Comparison of ENCODE assay signal across 10 cellular contexts in genomic region chr4:39732728-39733127, GRCh38. TPM values are rescaled to one million over a fixed set of nuclear protein-coding genes. Genes with fewer than 3 reads are reported as not detected.
A peak's percentile ranks its signal among the peaks of the same experiment; 100 is the strongest.
DNase-seq lines count a peak whose midpoint lies in the region; ATAC-seq and TF ChIP-seq lines count a peak whose summit lies in the region.
"Had no signal": no experiment of that assay in that cellular context is flagged by ENCODE, and none has a peak within 500 bp of the region (broad histone marks: within the 10 kb centered on the region; RNA-seq: fewer than 3 reads in every experiment).

No MANE protein-coding gene starts in this region.

- H3K9me3 Mint-ChIP-seq in effector memory CD8-positive, alpha-beta T cell: no peaks in the 10 kb centered on the region
- no peaks in the 10 kb centered on the region for H3K9me3 Mint-ChIP-seq in natural killer cell
- H3K9me3 Mint-ChIP-seq: activated T-helper 1 cell treated with anti-CD3 and anti-CD28 coated beads, Interleukin-12 subunit alpha, Interleukin-12 subunit beta, Interleukin-2, Interleukin-4 antibody, amounts not matched to agents 30 ng/mL and 10 ng/mL and 1 ng/mL, durations not matched to agents 14 hours and 24 hours and 36 hours; T-helper 1 cell treated with Interleukin-12 subunit alpha and Interleukin-12 subunit beta and Interleukin-4 antibody, amounts not matched to agents 30 μg/mL and 1 μg/mL, for 36 hours had no signal

- H3K4me1 Mint-ChIP-seq in effector memory CD8-positive, alpha-beta T cell (ENCODE audit: low read depth in 2 of 2): peaks cover 16 to 33% of the 10 kb centered on the region in 2 donors
- peaks cover 25 to 27% of the 10 kb centered on the region in 2 donors for H3K4me1 Mint-ChIP-seq in natural killer cell

- no peaks in the 10 kb centered on the region for H3K27me3 ChIP-seq in gastrocnemius medialis

- peaks cover 17 to 27% of the 10 kb centered on the region in 2 donors for H3K4me1 ChIP-seq in gastrocnemius medialis

- H3K4me3 ChIP-seq in GM12865 (ENCODE audit: low read depth, low read length) (no peak overlapping the region), gastrocnemius medialis (no peak overlapping the region)

- no peaks in the 10 kb centered on the region for H3K9me3 ChIP-seq in gastrocnemius medialis

- H3K27ac Mint-ChIP-seq in effector memory CD8-positive, alpha-beta T cell: peak overlapping the region; percentile 7 to 73
- H3K27ac Mint-ChIP-seq in natural killer cell: no peak overlapping the region
- H3K27ac Mint-ChIP-seq: activated T-helper 1 cell treated with anti-CD3 and anti-CD28 coated beads, Interleukin-12 subunit alpha, Interleukin-12 subunit beta, Interleukin-2, Interleukin-4 antibody, amounts not matched to agents 30 ng/mL and 10 ng/mL and 1 ng/mL, durations not matched to agents 14 hours and 24 hours and 36 hours; T-helper 1 cell treated with Interleukin-12 subunit alpha and Interleukin-12 subunit beta and Interleukin-4 antibody, amounts not matched to agents 30 μg/mL and 1 μg/mL, for 36 hours had no signal

- no peak for ATAC-seq in effector memory CD8-positive, alpha-beta T cell (replicated peaks)
- ATAC-seq in gastrocnemius medialis (peak; percentile 90 to 98), natural killer cell (no peak), GM18858 (IDR thresholded peaks at IDR 0.05; ENCODE audit: unreplicated experiment) (no peak), HG03432 (IDR thresholded peaks at IDR 0.05; ENCODE audit: unreplicated experiment) (no peak)

- H3K4me3 Mint-ChIP-seq in effector memory CD8-positive, alpha-beta T cell: no peak overlapping the region
- no peak overlapping the region for H3K4me3 Mint-ChIP-seq in natural killer cell
- H3K4me3 Mint-ChIP-seq: activated T-helper 1 cell treated with anti-CD3 and anti-CD28 coated beads, Interleukin-12 subunit alpha, Interleukin-12 subunit beta, Interleukin-2, Interleukin-4 antibody, amounts not matched to agents 30 ng/mL and 10 ng/mL and 1 ng/mL, durations not matched to agents 14 hours and 24 hours and 36 hours; T-helper 1 cell treated with Interleukin-12 subunit alpha and Interleukin-12 subunit beta and Interleukin-4 antibody, amounts not matched to agents 30 μg/mL and 1 μg/mL, for 36 hours had no signal

- TF ChIP-seq CTCF in GM12865 (IDR thresholded peaks at IDR 0.05; ENCODE audit: insufficient read depth, low read depth, low read length, missing control alignments): no peak
- no peak for TF ChIP-seq CTCF in gastrocnemius medialis (IDR thresholded peaks at IDR 0.05 in 4 of 5, conservative IDR thresholded peaks at IDR 0.05 in 1 of 5)
- no peak for TF ChIP-seq CTCF in natural killer cell (IDR thresholded peaks at IDR 0.05)

- H3K36me3 Mint-ChIP-seq in effector memory CD8-positive, alpha-beta T cell (ENCODE audit: insufficient read depth): peaks cover 30% of the 10 kb centered on the region
- H3K36me3 Mint-ChIP-seq in natural killer cell: no peaks in the 10 kb centered on the region

- H3K27me3 Mint-ChIP-seq in effector memory CD8-positive, alpha-beta T cell: no peaks in the 10 kb centered on the region
- no peaks in the 10 kb centered on the region for H3K27me3 Mint-ChIP-seq in natural killer cell (ENCODE audit: low read depth in 2 of 2)

- no peaks in the 10 kb centered on the region for H3K36me3 ChIP-seq in gastrocnemius medialis

- intact Hi-C loops in gastrocnemius medialis (cut with DNase I; ENCODE audit: low total_unique reads) (loop anchor here (5.0 kb wide), 1 partner anchor 35 kb away; the partner anchor contains the start of gene UBE2K), natural killer cell (cut with micrococcal nuclease) (no loop called here)

- in situ Hi-C loops in gastrocnemius medialis (cut with MboI; ENCODE audit: low sequenced_read_pairs in 4 of 4): no loop called here

- DNase-seq in GM12865 (ENCODE audit: low read depth) (peak; percentile 42), NCI-H2171 (lab: John Stamatoyannopoulos, UW) (peak; percentile 60), gastrocnemius medialis (peak; percentile 22 to 59), natural killer cell (no peak)
- DNase-seq in effector memory CD8-positive, alpha-beta T cell: no peak
- DNase-seq: NCI-H345 had no signal

- H3K27ac ChIP-seq in gastrocnemius medialis: peak overlapping the region; percentile 30 to 64 (median 46)

- TF ChIP-seq POLR2A in gastrocnemius medialis (IDR thresholded peaks at IDR 0.05): no peak

RNA-seq across cellular contexts. Expression of gene UBE2K, which starts 34.8 kb away (rescaled TPM):
- total RNA-seq in gastrocnemius medialis (10 to 100 TPM; 28.7 to 38.8 (median 32.1) TPM), natural killer cell (10 to 100 TPM; 38.0 to 53.9 (median 43.6) TPM)

Comparison
In these comparisons a context has a peak if more than half of its experiments do, and no peak if none do; other contexts are left out.
1. DNase-seq: peak in GM12865 (single experiment), NCI-H2171 (single experiment) and gastrocnemius medialis (2 of 2); none in effector memory CD8-positive, alpha-beta T cell (0 of 3) and natural killer cell (single experiment).
2. ATAC-seq: peak in gastrocnemius medialis (2 of 2); none in effector memory CD8-positive, alpha-beta T cell (single experiment), natural killer cell (0 of 3), GM18858 (single experiment) and HG03432 (single experiment).
3. H3K27ac Mint-ChIP-seq: peak in effector memory CD8-positive, alpha-beta T cell (2 of 2); none in natural killer cell (0 of 2).